Comparison of ENCODE assay signal across 1 cellular context in genomic region chr17:58376472-58376921, GRCh38.
TF ChIP-seq lines count a peak whose summit lies in the region.

No MANE protein-coding gene starts in this region.

TF ChIP-seq in WTC11, 78 proteins besides CTCF, POLR2A, EP300 and RAD21 (continued from another document):
- TF ChIP-seq, protein P1, sequence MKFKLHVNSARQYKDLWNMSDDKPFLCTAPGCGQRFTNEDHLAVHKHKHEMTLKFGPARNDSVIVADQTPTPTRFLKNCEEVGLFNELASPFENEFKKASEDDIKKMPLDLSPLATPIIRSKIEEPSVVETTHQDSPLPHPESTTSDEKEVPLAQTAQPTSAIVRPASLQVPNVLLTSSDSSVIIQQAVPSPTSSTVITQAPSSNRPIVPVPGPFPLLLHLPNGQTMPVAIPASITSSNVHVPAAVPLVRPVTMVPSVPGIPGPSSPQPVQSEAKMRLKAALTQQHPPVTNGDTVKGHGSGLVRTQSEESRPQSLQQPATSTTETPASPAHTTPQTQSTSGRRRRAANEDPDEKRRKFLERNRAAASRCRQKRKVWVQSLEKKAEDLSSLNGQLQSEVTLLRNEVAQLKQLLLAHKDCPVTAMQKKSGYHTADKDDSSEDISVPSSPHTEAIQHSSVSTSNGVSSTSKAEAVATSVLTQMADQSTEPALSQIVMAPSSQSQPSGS (CRISPR knock-in tag; IDR thresholded peaks at IDR 0.05; ENCODE audit: borderline replicate concordance, low read depth) = no peak
- no peak for TF ChIP-seq ELF4 (CRISPR knock-in tag; IDR thresholded peaks at IDR 0.05; ENCODE audit: low read depth)
- TF ChIP-seq ZNF671 (CRISPR knock-in tag; IDR thresholded peaks at IDR 0.05) = no peak
